In genomic region chrX:153561337-153561736, GRCh38 we compare ENCODE assay signal across 18 cellular contexts. TPM values are rescaled to one million over a fixed set of nuclear protein-coding genes. Genes with fewer than 3 reads are reported as not detected.
DNase-seq lines count a peak whose midpoint lies in the region; ATAC-seq and TF ChIP-seq lines count a peak whose summit lies in the region.
"Had no signal": no experiment of that assay in that cellular context is flagged by ENCODE, and none has a peak within 500 bp of the region (broad histone marks: within the 10 kb centered on the region; RNA-seq: fewer than 3 reads in every experiment).

No MANE protein-coding gene starts in this region.

- no peaks in the 10 kb centered on the region for H3K79me2 ChIP-seq in neural progenitor cell (ENCODE audit: low read depth)

- DNase-seq in activated CD8-positive, alpha-beta T cell treated with anti-CD3 and anti-CD28 coated beads for 36 hours, result no peak
- DNase-seq in activated CD8-positive, alpha-beta T cell treated with anti-CD3 and anti-CD28 coated beads, Interleukin-2, amount 10 ng/mL, durations not matched to agents 7 days and 5 days, result no peak
- peak; percentile 76 for DNase-seq in MV-4-11 (lab: John Stamatoyannopoulos, UW)
- DNase-seq in neural progenitor cell (ENCODE audit: low spot score), result no peak
- DNase-seq in hepatic stellate cell (ENCODE audit: low spot score), result no peak
- no peak for DNase-seq in natural killer cell
- DNase-seq: Calu3; CD8-positive, alpha-beta T cell; DMS79 treated with DMSO at 0.1 percent for 48 hours; GF-D8; HCEC 1CT had no signal

- H3K27ac ChIP-seq in neural progenitor cell, result no peak overlapping the region
- H3K27ac ChIP-seq: 22Rv1, A549, BLaER1, HL-60 had no signal

- no peak overlapping the region for H3K9ac ChIP-seq in neural progenitor cell
- H3K9ac ChIP-seq: BLaER1 had no signal

- CTCF ChIA-PET in activated CD8-positive, alpha-beta T cell treated with anti-CD3 and anti-CD28 coated beads for 36 hours (lab: Charles Lee), result no interaction called here
- CTCF ChIA-PET in activated CD8-positive, alpha-beta T cell treated with anti-CD3 and anti-CD28 coated beads, Interleukin-2, amount 10 ng/mL, durations not matched to agents 7 days and 5 days (lab: Charles Lee), result no interaction called here

- no peaks in the 10 kb centered on the region for H4K20me1 ChIP-seq in neural progenitor cell (ENCODE audit: low read depth)

- TF ChIP-seq CTCF in activated CD8-positive, alpha-beta T cell treated with anti-CD3 and anti-CD28 coated beads for 36 hours (IDR thresholded peaks at IDR 0.05), result no peak
- TF ChIP-seq CTCF in neural progenitor cell (IDR thresholded peaks at IDR 0.05) (no peak), natural killer cell (IDR thresholded peaks at IDR 0.05) (no peak)

- no peak overlapping the region for H3K4me3 Mint-ChIP-seq in activated CD8-positive, alpha-beta T cell treated with anti-CD3 and anti-CD28 coated beads for 36 hours
- no peak overlapping the region for H3K4me3 Mint-ChIP-seq in activated CD8-positive, alpha-beta T cell treated with anti-CD3 and anti-CD28 coated beads, Interleukin-2, amount 10 ng/mL, durations not matched to agents 7 days and 5 days
- no peak overlapping the region for H3K4me3 Mint-ChIP-seq in neural progenitor cell
- no peak overlapping the region for H3K4me3 Mint-ChIP-seq in natural killer cell
- H3K4me3 Mint-ChIP-seq: CD8-positive, alpha-beta T cell; GM23338 had no signal

- H3K9me3 Mint-ChIP-seq in activated CD8-positive, alpha-beta T cell treated with anti-CD3 and anti-CD28 coated beads for 36 hours, result no peaks in the 10 kb centered on the region
- no peaks in the 10 kb centered on the region for H3K9me3 Mint-ChIP-seq in activated CD8-positive, alpha-beta T cell treated with anti-CD3 and anti-CD28 coated beads, Interleukin-2, amount 10 ng/mL, durations not matched to agents 7 days and 5 days (ENCODE audit: insufficient read depth)
- H3K9me3 Mint-ChIP-seq in neural progenitor cell (peaks cover 25% of the 10 kb centered on the region), natural killer cell (no peaks in the 10 kb centered on the region)
- H3K9me3 Mint-ChIP-seq: CD8-positive, alpha-beta T cell; GM23338 had no signal

- H3K4me1 ChIP-seq in neural progenitor cell, result no peaks in the 10 kb centered on the region
- H3K4me1 ChIP-seq: A549 had no signal

- no peaks in the 10 kb centered on the region for H3K36me3 Mint-ChIP-seq in activated CD8-positive, alpha-beta T cell treated with anti-CD3 and anti-CD28 coated beads for 36 hours (ENCODE audit: low read depth)
- no peaks in the 10 kb centered on the region for H3K36me3 Mint-ChIP-seq in activated CD8-positive, alpha-beta T cell treated with anti-CD3 and anti-CD28 coated beads, Interleukin-2, amount 10 ng/mL, durations not matched to agents 7 days and 5 days (ENCODE audit: low read depth)
- H3K36me3 Mint-ChIP-seq in neural progenitor cell, result no peaks in the 10 kb centered on the region
- no peaks in the 10 kb centered on the region for H3K36me3 Mint-ChIP-seq in natural killer cell
- H3K36me3 Mint-ChIP-seq: CD8-positive, alpha-beta T cell had no signal

- POLR2A ChIA-PET in activated CD8-positive, alpha-beta T cell treated with anti-CD3 and anti-CD28 coated beads for 36 hours (lab: Charles Lee), result no interaction called here
- POLR2A ChIA-PET in activated CD8-positive, alpha-beta T cell treated with anti-CD3 and anti-CD28 coated beads, Interleukin-2, amount 10 ng/mL, durations not matched to agents 7 days and 5 days (lab: Charles Lee), result no interaction called here

- no peaks in the 10 kb centered on the region for H3K36me3 ChIP-seq in neural progenitor cell
- H3K36me3 ChIP-seq: BLaER1 had no signal

- H3K27ac Mint-ChIP-seq in activated CD8-positive, alpha-beta T cell treated with anti-CD3 and anti-CD28 coated beads for 36 hours, result no peak overlapping the region
- H3K27ac Mint-ChIP-seq in activated CD8-positive, alpha-beta T cell treated with anti-CD3 and anti-CD28 coated beads, Interleukin-2, amount 10 ng/mL, durations not matched to agents 7 days and 5 days, result no peak overlapping the region
- H3K27ac Mint-ChIP-seq in neural progenitor cell, result peak overlapping the region; percentile 46
- no peak overlapping the region for H3K27ac Mint-ChIP-seq in natural killer cell
- H3K27ac Mint-ChIP-seq: CD8-positive, alpha-beta T cell; GM23338 had no signal

- no peaks in the 10 kb centered on the region for H3K27me3 Mint-ChIP-seq in activated CD8-positive, alpha-beta T cell treated with anti-CD3 and anti-CD28 coated beads for 36 hours
- no peaks in the 10 kb centered on the region for H3K27me3 Mint-ChIP-seq in activated CD8-positive, alpha-beta T cell treated with anti-CD3 and anti-CD28 coated beads, Interleukin-2, amount 10 ng/mL, durations not matched to agents 7 days and 5 days (ENCODE audit: low read depth)
- H3K27me3 Mint-ChIP-seq in neural progenitor cell (ENCODE audit: insufficient read depth, low read depth) (peaks cover 7% of the 10 kb centered on the region), natural killer cell (ENCODE audit: low read depth in 2 of 2) (peaks cover 0 to 4% of the 10 kb centered on the region in 2 donors)

- peaks cover 3% of the 10 kb centered on the region for H3K4me1 Mint-ChIP-seq in activated CD8-positive, alpha-beta T cell treated with anti-CD3 and anti-CD28 coated beads for 36 hours (ENCODE audit: low read depth)
- peaks cover 7% of the 10 kb centered on the region for H3K4me1 Mint-ChIP-seq in activated CD8-positive, alpha-beta T cell treated with anti-CD3 and anti-CD28 coated beads, Interleukin-2, amount 10 ng/mL, durations not matched to agents 7 days and 5 days (ENCODE audit: low read depth)
- H3K4me1 Mint-ChIP-seq in neural progenitor cell (peaks cover 2% of the 10 kb centered on the region), natural killer cell (no peaks in the 10 kb centered on the region)
- H3K4me1 Mint-ChIP-seq: GM23338 had no signal

- H3F3A ChIP-seq in neural progenitor cell (ENCODE audit: low read depth), result no peaks in the 10 kb centered on the region

- intact Hi-C loops in activated CD8-positive, alpha-beta T cell treated with anti-CD3 and anti-CD28 coated beads for 36 hours (cut with micrococcal nuclease), result no loop called here
- intact Hi-C loops in natural killer cell (cut with micrococcal nuclease), result no loop called here

- no peaks in the 10 kb centered on the region for H3K9me3 ChIP-seq in neural progenitor cell (ENCODE audit: low read depth)
- H3K9me3 ChIP-seq: A549, BLaER1 had no signal

- H2AFZ ChIP-seq in neural progenitor cell (replicated peaks), result no peak overlapping the region
- H2AFZ ChIP-seq: GM23338 had no signal

- no peaks in the 10 kb centered on the region for H3K27me3 ChIP-seq in neural progenitor cell

- H3K4me2 ChIP-seq in neural progenitor cell, result no peak overlapping the region
- H3K4me2 ChIP-seq: A549, BLaER1, GM23338 had no signal

- peak; percentile 27 for ATAC-seq in activated CD8-positive, alpha-beta T cell treated with anti-CD3 and anti-CD28 coated beads for 36 hours
- ATAC-seq in activated CD8-positive, alpha-beta T cell treated with anti-CD3 and anti-CD28 coated beads, Interleukin-2, amount 10 ng/mL, durations not matched to agents 7 days and 5 days, result no peak
- ATAC-seq in HG03469 (IDR thresholded peaks at IDR 0.05; ENCODE audit: unreplicated experiment) (no peak), natural killer cell (no peak)
- ATAC-seq: A549; CD8-positive, alpha-beta T cell; GM23338 had no signal

- H3K4me3 ChIP-seq in neural progenitor cell, result no peak overlapping the region
- H3K4me3 ChIP-seq: A549, BLaER1, GM23338 had no signal

RNA-seq across cellular contexts. Expression of gene CCNQ, which starts 37.6 kb away (rescaled TPM):
- total RNA-seq in activated CD8-positive, alpha-beta T cell treated with anti-CD3 and anti-CD28 coated beads for 36 hours, result 10 to 100 TPM; 18.5 to 21.3 TPM
- 10 to 100 TPM; 23.9 to 24.5 TPM for total RNA-seq in activated CD8-positive, alpha-beta T cell treated with anti-CD3 and anti-CD28 coated beads, Interleukin-2, amount 10 ng/mL, durations not matched to agents 7 days and 5 days
- total RNA-seq in neural progenitor cell (ENCODE audit: low replicate concordance) (15.2 and 22.2 TPM in 2 replicates), natural killer cell (10 to 100 TPM in 2 of 3 donors, 1 to 10 TPM in 1; 9.0 to 17.2 (median 12.5) TPM)

RNA-seq across cellular contexts. Expression of gene ATP2B3, which starts 43.9 kb away (rescaled TPM):
- not detected for total RNA-seq in activated CD8-positive, alpha-beta T cell treated with anti-CD3 and anti-CD28 coated beads for 36 hours
- not detected for total RNA-seq in activated CD8-positive, alpha-beta T cell treated with anti-CD3 and anti-CD28 coated beads, Interleukin-2, amount 10 ng/mL, durations not matched to agents 7 days and 5 days
- 0.59 TPM in 1 of 2 replicates, not detected in the other for total RNA-seq in neural progenitor cell (ENCODE audit: low replicate concordance)
- not detected for total RNA-seq in natural killer cell
- total RNA-seq: Calu3; CD8-positive, alpha-beta T cell; HT1080 had no signal
